8 cellular contexts compared by ENCODE assay signal in genomic region chr18:32771169-32771751, GRCh38. TPM values are rescaled to one million over a fixed set of nuclear protein-coding genes. Genes with fewer than 3 reads are reported as not detected.
DNase-seq lines count a peak whose midpoint lies in the region; ATAC-seq and TF ChIP-seq lines count a peak whose summit lies in the region.

No MANE protein-coding gene starts in this region.

- no peak for TF ChIP-seq POLR2A in heart left ventricle (IDR thresholded peaks at IDR 0.05)

- no peaks in the 10 kb centered on the region for H3K9me3 ChIP-seq in heart left ventricle
- no peaks in the 10 kb centered on the region for H3K9me3 ChIP-seq in left lung
- no peaks in the 10 kb centered on the region for H3K9me3 ChIP-seq in thymus (ENCODE audit: control insufficient read depth)

- DNase-seq in heart left ventricle (peak in 1 of 5 donors; percentile 60), Right ventricle myocardium inferior (ENCODE audit: missing footprints) (no peak), left lung (peak in 1 of 2 donors; percentile 51), GM19240 (ENCODE audit: insufficient read length, low spot score) (no peak), NCI-H1436 (lab: John Stamatoyannopoulos, UW) (no peak)
- no peak for DNase-seq in activated naive CD8-positive, alpha-beta T cell treated with anti-CD3 and anti-CD28 coated beads for 36 hours

- no peak for ATAC-seq in heart left ventricle
- no peak for ATAC-seq in Right ventricle myocardium inferior
- ATAC-seq in left lung, result peak; percentile 50
- ATAC-seq in HG02981 (IDR thresholded peaks at IDR 0.05; ENCODE audit: unreplicated experiment), result no peak

- H3K36me3 ChIP-seq in heart left ventricle (no peaks in the 10 kb centered on the region), left lung (no peaks in the 10 kb centered on the region), thymus (ENCODE audit: control insufficient read depth, insufficient read depth) (no peaks in the 10 kb centered on the region)

- peaks cover 66% of the 10 kb centered on the region for H3K27me3 Mint-ChIP-seq in activated naive CD8-positive, alpha-beta T cell treated with anti-CD3 and anti-CD28 coated beads for 36 hours

- no peak overlapping the region for H3K27ac Mint-ChIP-seq in activated naive CD8-positive, alpha-beta T cell treated with anti-CD3 and anti-CD28 coated beads for 36 hours

- no peak for TF ChIP-seq CTCF in heart left ventricle (IDR thresholded peaks at IDR 0.05)
- no peak for TF ChIP-seq CTCF in left lung (IDR thresholded peaks at IDR 0.05)

- H3K4me1 ChIP-seq in heart left ventricle (peaks cover 0 to 32% (median 12%) of the 10 kb centered on the region in 12 donors), left lung (peaks cover 3 to 18% of the 10 kb centered on the region in 2 donors), thymus (ENCODE audit: control insufficient read depth, insufficient read depth, low read length) (no peaks in the 10 kb centered on the region)

- H3K27me3 ChIP-seq in heart left ventricle (peaks cover 18 to 59% (median 40%) of the 10 kb centered on the region in 9 donors), left lung (peaks cover 40 to 61% of the 10 kb centered on the region in 2 donors), thymus (ENCODE audit: control insufficient read depth, insufficient read depth) (peaks cover 53% of the 10 kb centered on the region)

- H3K4me3 Mint-ChIP-seq in activated naive CD8-positive, alpha-beta T cell treated with anti-CD3 and anti-CD28 coated beads for 36 hours, result peak overlapping the region; percentile 47

- no peaks in the 10 kb centered on the region for H3K9me3 Mint-ChIP-seq in activated naive CD8-positive, alpha-beta T cell treated with anti-CD3 and anti-CD28 coated beads for 36 hours

- H3K27ac ChIP-seq in heart left ventricle (peak overlapping the region in 1 of 12 donors; percentile 23), left lung (no peak overlapping the region), thymus (ENCODE audit: low read depth) (no peak overlapping the region)

- H3K4me3 ChIP-seq in heart left ventricle (peak overlapping the region; percentile 26 to 58 (median 46)), left lung (peak overlapping the region; percentile 11 to 27), thymus (ENCODE audit: low read length) (peak overlapping the region; percentile 22)

- peaks cover 5% of the 10 kb centered on the region for H3K4me1 Mint-ChIP-seq in activated naive CD8-positive, alpha-beta T cell treated with anti-CD3 and anti-CD28 coated beads for 36 hours

- WGBS in heart left ventricle, 4 donors, result 0 to 1% (median 0%) methylated on average over 28 to 37 of the region's 37 CpGs
- WGBS in thymus, result 2% methylated on average over 37 of the region's 37 CpGs

- no peaks in the 10 kb centered on the region for H3K36me3 Mint-ChIP-seq in activated naive CD8-positive, alpha-beta T cell treated with anti-CD3 and anti-CD28 coated beads for 36 hours

- intact Hi-C loops in heart left ventricle (cut with DNase I) (no loop called here), Right ventricle myocardium inferior (cut with DNase I) (no loop called here), left lung (cut with DNase I) (no loop called here)

RNA-seq across cellular contexts. Expression of gene KLHL14, which starts 1.6 kb away (rescaled TPM):
- total RNA-seq in heart left ventricle (under 1 TPM in 5 of 9 donors, not detected in 4; 0.10 to 0.34 (median 0.16) TPM), Right ventricle myocardium inferior (not detected), left lung (under 1 TPM; 0.20 to 0.45 TPM)
- polyA plus RNA-seq in heart left ventricle (under 1 TPM; 0.07 to 0.08 TPM), thymus (0.64 TPM)
- under 1 TPM; 0.19 to 0.20 TPM for total RNA-seq in activated naive CD8-positive, alpha-beta T cell treated with anti-CD3 and anti-CD28 coated beads for 36 hours
